ENCODE assay signal across 22 cellular contexts in genomic region chr2:129009555-129010146, GRCh38.
DNase-seq lines count a peak whose midpoint lies in the region; ATAC-seq and TF ChIP-seq lines count a peak whose summit lies in the region.
"Had no signal": no experiment of that assay in that cellular context is flagged by ENCODE, and none has a peak within 500 bp of the region (broad histone marks: within the 10 kb centered on the region; RNA-seq: fewer than 3 reads in every experiment).

No MANE protein-coding gene starts in this region.

- H3K36me3 Mint-ChIP-seq in activated CD4-positive, alpha-beta T cell treated with anti-CD3 and anti-CD28 coated beads, Interleukin-2, amount 10 ng/mL, durations not matched to agents 24 days and 14 days (ENCODE audit: low read depth), result no peaks in the 10 kb centered on the region
- H3K36me3 Mint-ChIP-seq: CD8-positive, alpha-beta T cell had no signal

- H3F3A ChIP-seq in Loucy (ENCODE audit: low read depth), result no peaks in the 10 kb centered on the region

- H3K9me3 ChIP-seq in BLaER1 (no peaks in the 10 kb centered on the region), Loucy (ENCODE audit: insufficient read depth, low read depth, low read length) (no peaks in the 10 kb centered on the region)
- H3K9me3 ChIP-seq: A549, Caco-2 had no signal

- H3K9me2 ChIP-seq in Loucy (replicated peaks; ENCODE audit: low read depth, low read length), result no peaks in the 10 kb centered on the region

- no peak for ATAC-seq in GM21526 (IDR thresholded peaks at IDR 0.05; ENCODE audit: low FRiP score, unreplicated experiment)
- ATAC-seq: A549; CD8-positive, alpha-beta T cell; GM12878 had no signal

- H3K4me3 ChIP-seq in BLaER1, result no peak overlapping the region
- no peak overlapping the region for H3K4me3 ChIP-seq in Loucy (ENCODE audit: low read length, poor library complexity, severe bottlenecking)
- H3K4me3 ChIP-seq: A549, GM12878 had no signal

- peak overlapping the region; percentile 45; the same call in 1 of the 2 replicates for H2AFZ ChIP-seq in Loucy (ENCODE audit: low read length)

- no peaks in the 10 kb centered on the region for H3K27me3 ChIP-seq in BLaER1
- no peaks in the 10 kb centered on the region for H3K27me3 ChIP-seq in Loucy (ENCODE audit: insufficient read depth, low read length, poor library complexity, severe bottlenecking)

- H3K27ac Mint-ChIP-seq in activated CD4-positive, alpha-beta T cell treated with anti-CD3 and anti-CD28 coated beads, Interleukin-2, amount 10 ng/mL, durations not matched to agents 24 days and 14 days, result no peak overlapping the region
- H3K27ac Mint-ChIP-seq: B cell; CD4-positive, alpha-beta T cell; CD8-positive, alpha-beta T cell had no signal

- H3K4me1 Mint-ChIP-seq in activated CD4-positive, alpha-beta T cell treated with anti-CD3 and anti-CD28 coated beads, Interleukin-2, amount 10 ng/mL, durations not matched to agents 24 days and 14 days, result no peaks in the 10 kb centered on the region
- H3K4me1 Mint-ChIP-seq: B cell had no signal

- no peaks in the 10 kb centered on the region for H3K36me3 ChIP-seq in BLaER1
- no peaks in the 10 kb centered on the region for H3K36me3 ChIP-seq in Loucy (ENCODE audit: insufficient read depth, low read length)

- intact Hi-C loops in activated CD4-positive, alpha-beta T cell treated with anti-CD3 and anti-CD28 coated beads, Interleukin-2, amount 10 ng/mL, durations not matched to agents 24 days and 14 days (cut with micrococcal nuclease), result no loop called here

- no peaks in the 10 kb centered on the region for H3K79me2 ChIP-seq in Loucy (ENCODE audit: insufficient read depth, low read length)

- peaks cover 2% of the 10 kb centered on the region for H3K27me3 Mint-ChIP-seq in activated CD4-positive, alpha-beta T cell treated with anti-CD3 and anti-CD28 coated beads, Interleukin-2, amount 10 ng/mL, durations not matched to agents 24 days and 14 days
- H3K27me3 Mint-ChIP-seq: CD4-positive, alpha-beta T cell had no signal

- H3K4me1 ChIP-seq in BLaER1 (peaks cover 59% of the 10 kb centered on the region), Loucy (ENCODE audit: insufficient read depth, low read length, poor library complexity, severe bottlenecking) (peaks cover 32% of the 10 kb centered on the region)
- H3K4me1 ChIP-seq: A549, Caco-2 had no signal

- no peaks in the 10 kb centered on the region for H3K9me3 Mint-ChIP-seq in activated CD4-positive, alpha-beta T cell treated with anti-CD3 and anti-CD28 coated beads, Interleukin-2, amount 10 ng/mL, durations not matched to agents 24 days and 14 days
- H3K9me3 Mint-ChIP-seq: CD4-positive, alpha-beta T cell; CD8-positive, alpha-beta T cell had no signal

- TF ChIP-seq CTCF in Loucy (conservative IDR thresholded peaks at IDR 0.05; ENCODE audit: low read length), result no peak

- peak; percentile 44 for DNase-seq in activated CD4-positive, alpha-beta T cell treated with anti-CD3 and anti-CD28 coated beads, Interleukin-2, amount 10 ng/mL, durations not matched to agents 24 days and 14 days
- DNase-seq in activated CD4-positive, alpha-beta T cell treated with anti-CD3 and anti-CD28 coated beads, Interleukin-2, amount 50 U/mL, for 48 hours, result no peak
- DNase-seq in iPS-NIHi7 (ENCODE audit: extremely low spot score), result peak; percentile 2
- no peak for DNase-seq in stimulated activated CD4-positive, alpha-beta T cell treated with anti-CD3 and anti-CD28 coated beads, Interleukin-4, amount 100 ng/mL, for 4 hours
- no peak for DNase-seq in DMS53 (lab: John Stamatoyannopoulos, UW)
- DNase-seq: AML-193; Caco-2; Calu3; CD4-positive, alpha-beta T cell; CD8-positive, alpha-beta T cell; DMS79; DND-41; EL; GDM1 had no signal

- peak overlapping the region; percentile 66; the same call in 1 of the 2 replicates for H3K4me2 ChIP-seq in BLaER1
- H3K4me2 ChIP-seq in Loucy (ENCODE audit: low read depth, low read length, poor library complexity, severe bottlenecking), result no peak overlapping the region
- H3K4me2 ChIP-seq: A549 had no signal

- no peak overlapping the region for H3K4me3 Mint-ChIP-seq in activated CD4-positive, alpha-beta T cell treated with anti-CD3 and anti-CD28 coated beads, Interleukin-2, amount 10 ng/mL, durations not matched to agents 24 days and 14 days
- H3K4me3 Mint-ChIP-seq: B cell; CD4-positive, alpha-beta T cell; CD8-positive, alpha-beta T cell had no signal

- H4K20me1 ChIP-seq in BLaER1 (no peaks in the 10 kb centered on the region), Loucy (ENCODE audit: insufficient read depth, low read length, poor library complexity, severe bottlenecking) (no peaks in the 10 kb centered on the region)

- H3K9ac ChIP-seq in BLaER1 (no peak overlapping the region), Loucy (ENCODE audit: low read depth, low read length, poor library complexity, severe bottlenecking) (peak overlapping the region; percentile 46)

- peak overlapping the region; percentile 82 for H3K27ac ChIP-seq in BLaER1
- H3K27ac ChIP-seq: 22Rv1, A549, C4-2B had no signal

Comparison
In these comparisons a context has a peak if more than half of its experiments do, and no peak if none do; other contexts are left out.
1. DNase-seq: peak in activated CD4-positive, alpha-beta T cell treated with anti-CD3 and anti-CD28 coated beads, Interleukin-2, amount 10 ng/mL, durations not matched to agents 24 days and 14 days (single experiment) and iPS-NIHi7 (single experiment); none in activated CD4-positive, alpha-beta T cell treated with anti-CD3 and anti-CD28 coated beads, Interleukin-2, amount 50 U/mL, for 48 hours (0 of 2), stimulated activated CD4-positive, alpha-beta T cell treated with anti-CD3 and anti-CD28 coated beads, Interleukin-4, amount 100 ng/mL, for 4 hours (0 of 2) and DMS53 (single experiment).